Comparison of ENCODE assay signal across 1 cellular context in the genomic region with DNA sequence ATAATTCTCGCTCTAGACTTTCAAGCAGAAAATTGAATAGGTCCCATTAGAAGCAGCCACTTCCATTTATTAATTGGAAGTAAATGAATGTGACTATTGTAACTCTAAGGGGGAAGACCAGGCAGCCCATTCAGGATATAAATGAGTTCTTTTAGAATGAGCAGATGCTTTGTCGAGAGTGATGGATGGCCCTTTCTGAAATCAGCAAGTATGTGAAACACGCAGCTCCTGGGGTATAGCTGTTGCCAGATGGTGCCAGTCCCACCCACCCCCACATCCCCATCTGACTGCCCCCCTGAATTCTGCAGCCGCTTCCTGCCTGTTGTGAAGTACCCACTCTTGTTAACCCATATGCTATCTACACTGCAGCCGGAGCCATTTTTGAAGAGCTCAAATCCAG.
TF ChIP-seq lines count a peak whose summit lies in the region.

No MANE protein-coding gene starts in this region.

TF ChIP-seq in H1, 55 proteins besides CTCF, POLR2A, EP300 and RAD21:
- TF ChIP-seq POU5F1 (IDR thresholded peaks at IDR 0.05; ENCODE audit: low read depth, low read length) (no peak), KDM4A (IDR thresholded peaks at IDR 0.05; ENCODE audit: low read depth, low read length, severe bottlenecking) (no peak), PHF8 (conservative IDR thresholded peaks at IDR 0.05; ENCODE audit: low read depth, low read length) (no peak), SP1 (IDR thresholded peaks at IDR 0.05; ENCODE audit: low read depth, low read length) (no peak), TCF12 (IDR thresholded peaks at IDR 0.05; ENCODE audit: low read depth, low read length) (no peak), POLR2AphosphoS5 (IDR thresholded peaks at IDR 0.05; ENCODE audit: low read depth, low read length) (no peak), CHD1 (IDR thresholded peaks at IDR 0.05; ENCODE audit: low read depth, low read length) (no peak), CEBPB (IDR thresholded peaks at IDR 0.05; ENCODE audit: low read depth, low read length) (no peak), RXRA (IDR thresholded peaks at IDR 0.05; ENCODE audit: insufficient read depth, low read depth, low read length) (no peak), CHD2 (IDR thresholded peaks at IDR 0.05; ENCODE audit: low read length) (no peak), NRF1 (IDR thresholded peaks at IDR 0.05; ENCODE audit: low read depth, low read length) (no peak), JUN (IDR thresholded peaks at IDR 0.05; ENCODE audit: low read depth, low read length) (no peak), RNF2 (IDR thresholded peaks at IDR 0.05; ENCODE audit: borderline replicate concordance, low read depth, low read length, missing control alignments, poor library complexity, severe bottlenecking) (no peak), SUZ12 (IDR thresholded peaks at IDR 0.05; ENCODE audit: low read length) (no peak), KDM5A (IDR thresholded peaks at IDR 0.05; ENCODE audit: low read length) (no peak), CREB1 (IDR thresholded peaks at IDR 0.05) (no peak)
- TF ChIP-seq, protein P1, sequence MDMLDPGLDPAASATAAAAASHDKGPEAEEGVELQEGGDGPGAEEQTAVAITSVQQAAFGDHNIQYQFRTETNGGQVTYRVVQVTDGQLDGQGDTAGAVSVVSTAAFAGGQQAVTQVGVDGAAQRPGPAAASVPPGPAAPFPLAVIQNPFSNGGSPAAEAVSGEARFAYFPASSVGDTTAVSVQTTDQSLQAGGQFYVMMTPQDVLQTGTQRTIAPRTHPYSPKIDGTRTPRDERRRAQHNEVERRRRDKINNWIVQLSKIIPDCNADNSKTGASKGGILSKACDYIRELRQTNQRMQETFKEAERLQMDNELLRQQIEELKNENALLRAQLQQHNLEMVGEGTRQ (IDR thresholded peaks at IDR 0.05; ENCODE audit: low read length): no peak
- TF ChIP-seq, protein P2, sequence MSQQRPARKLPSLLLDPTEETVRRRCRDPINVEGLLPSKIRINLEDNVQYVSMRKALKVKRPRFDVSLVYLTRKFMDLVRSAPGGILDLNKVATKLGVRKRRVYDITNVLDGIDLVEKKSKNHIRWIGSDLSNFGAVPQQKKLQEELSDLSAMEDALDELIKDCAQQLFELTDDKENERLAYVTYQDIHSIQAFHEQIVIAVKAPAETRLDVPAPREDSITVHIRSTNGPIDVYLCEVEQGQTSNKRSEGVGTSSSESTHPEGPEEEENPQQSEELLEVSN (IDR thresholded peaks at IDR 0.05): no peak
